Comparison of ENCODE assay signal across 8 cellular contexts in genomic region chr15:56917652-56918045, GRCh38. TPM values are rescaled to one million over a fixed set of nuclear protein-coding genes. Genes with fewer than 3 reads are reported as not detected.
DNase-seq lines count a peak whose midpoint lies in the region; ATAC-seq, FAIRE-seq and TF ChIP-seq lines count a peak whose summit lies in the region.

No MANE protein-coding gene starts in this region.

- TF ChIP-seq EP300 in K562 (IDR thresholded peaks at IDR 0.05; ENCODE audit: low read length): no peak

- 0% methylated on average over 9 of the region's 9 CpGs for WGBS in K562 (ENCODE audit: insufficient coverage, low coverage, missing lambda C conversion rate)

- H3K9me1 ChIP-seq in K562 (ENCODE audit: control insufficient read depth, insufficient read depth, low read length): no peaks in the 10 kb centered on the region

- no peaks in the 10 kb centered on the region for H3K27me3 ChIP-seq in CD4-positive, alpha-beta memory T cell (ENCODE audit: insufficient read depth, low read length)
- H3K27me3 ChIP-seq in HL-60 (ENCODE audit: insufficient read depth, poor library complexity, severe bottlenecking) (no peaks in the 10 kb centered on the region), K562 (ENCODE audit: control insufficient read depth in 2 of 2, insufficient read depth in 2 of 2, low read length in 2 of 2) (no peaks in the 10 kb centered on the region)

- H3K9me3 ChIP-seq in CD4-positive, alpha-beta memory T cell (ENCODE audit: control insufficient read depth in 1 of 2, low read length in 2 of 2): no peaks in the 10 kb centered on the region
- H3K9me3 ChIP-seq in K562 (replicated peaks; ENCODE audit: control insufficient read depth, insufficient read depth, low read depth, low read length): 0 out of 2 replicates have a peak, but pooled peaks cover 2% of the 10 kb centered on the region
- H3K9me3 ChIP-seq in kidney (ENCODE audit: control insufficient read depth in 1 of 2, low read length in 2 of 2): no peaks in the 10 kb centered on the region

- TF ChIP-seq CTCF in HL-60 (IDR thresholded peaks at IDR 0.05; ENCODE audit: insufficient read depth, low read length) (no peak), K562 (IDR thresholded peaks at IDR 0.05 in 2 of 3, conservative IDR thresholded peaks at IDR 0.05 in 1 of 3; ENCODE audit: insufficient read depth in 2 of 3, low read depth in 1 of 3, low read length in 3 of 3) (no peak), kidney (IDR thresholded peaks at IDR 0.05; ENCODE audit: borderline replicate concordance, extremely low read depth, insufficient read depth) (no peak)

- peaks cover 51% of the 10 kb centered on the region for H3K79me2 ChIP-seq in K562 (ENCODE audit: control insufficient read depth, insufficient read depth, low read length)

- peaks cover 0 to 18% of the 10 kb centered on the region in 2 donors for H3K36me3 Mint-ChIP-seq in CD4-positive, alpha-beta memory T cell

- no peaks in the 10 kb centered on the region for H4K20me1 ChIP-seq in K562 (replicated peaks; ENCODE audit: control insufficient read depth, insufficient read depth, low read length)

- FAIRE-seq in K562 (lab: Jason Lieb, UNC): no peak
- FAIRE-seq in kidney (lab: Jason Lieb, UNC): no peak

- H3K9ac ChIP-seq in K562 (ENCODE audit: insufficient read depth in 1 of 2, low read depth in 2 of 2, low read length in 2 of 2) (peak overlapping the region; percentile 86 to 98), kidney (ENCODE audit: low read length in 2 of 2) (peak overlapping the region; percentile 80 to 82)

- no peaks in the 10 kb centered on the region for H3K9me3 Mint-ChIP-seq in CD4-positive, alpha-beta memory T cell
- H3K9me3 Mint-ChIP-seq in stimulated activated naive CD8-positive, alpha-beta T cell treated with anti-CD3 and anti-CD28 coated beads, Interleukin-15, amount 100 ng/mL, for 72 hours: no peaks in the 10 kb centered on the region

- H3K4me1 Mint-ChIP-seq in CD4-positive, alpha-beta memory T cell: peaks cover 28 to 49% (median 32%) of the 10 kb centered on the region in 4 donors
- H3K4me1 Mint-ChIP-seq in stimulated activated naive CD8-positive, alpha-beta T cell treated with anti-CD3 and anti-CD28 coated beads, Interleukin-15, amount 100 ng/mL, for 72 hours: peaks cover 43% of the 10 kb centered on the region

- peak overlapping the region; percentile 80 to 90 (median 86) for H3K4me3 Mint-ChIP-seq in CD4-positive, alpha-beta memory T cell
- H3K4me3 Mint-ChIP-seq in stimulated activated naive CD8-positive, alpha-beta T cell treated with anti-CD3 and anti-CD28 coated beads, Interleukin-15, amount 100 ng/mL, for 72 hours: peak overlapping the region; percentile 81 to 93

- peak overlapping the region; percentile 64 to 80 for H3K4me3 ChIP-seq in CD4-positive, alpha-beta memory T cell (ENCODE audit: low read length in 2 of 2)
- H3K4me3 ChIP-seq in HL-60 (replicated peaks; ENCODE audit: insufficient read depth, low read length) (peak overlapping the region; percentile 73), K562 (peak overlapping the region; percentile 88), kidney (ENCODE audit: low read length in 2 of 2) (peak overlapping the region; percentile 72 to 93)

- no TSS peak for BruUV-seq in K562 (replicated peaks; lab: Mats Ljungman, UMichigan)

- H2AFZ ChIP-seq in K562 (ENCODE audit: low read depth, low read length): peak overlapping the region; percentile 84

- no peak for TF ChIP-seq POLR2A in K562 (conservative IDR thresholded peaks at IDR 0.05)

- peak in 3 of 5 donors; percentile 11 to 33 (median 23) for DNase-seq in CD4-positive, alpha-beta memory T cell
- DNase-seq in HL-60 (ENCODE audit: low read depth in 1 of 2, low spot score in 1 of 2) (no peak), K562 (ENCODE audit: extremely low read depth in 1 of 4, low spot score in 3 of 4) (peak in 1 of 4 experiments; percentile 53), kidney (no peak), NCI-H226 (no peak)
- no peak for DNase-seq in stimulated activated naive CD8-positive, alpha-beta T cell treated with anti-CD3 and anti-CD28 coated beads, Interleukin-15, amount 100 ng/mL, for 72 hours
- no peak for DNase-seq in activated CD8-positive, alpha-beta memory T cell treated with anti-CD3 and anti-CD28 coated beads, Interleukin-2, amount 50 U/mL, for 48 hours

- H3K27me3 Mint-ChIP-seq in CD4-positive, alpha-beta memory T cell: no peaks in the 10 kb centered on the region
- no peaks in the 10 kb centered on the region for H3K27me3 Mint-ChIP-seq in stimulated activated naive CD8-positive, alpha-beta T cell treated with anti-CD3 and anti-CD28 coated beads, Interleukin-15, amount 100 ng/mL, for 72 hours

- intact Hi-C loops in CD4-positive, alpha-beta memory T cell (cut with micrococcal nuclease): loop anchor here (1.0 to 5.0 kb wide), 5 partner anchors 30 to 389 kb away; partner anchors contain the start of gene ZNF280D
- intact Hi-C loops in K562 (cut with micrococcal nuclease): loop anchor here (1.0 to 5.0 kb wide), 5 partner anchors 30 to 389 kb away; no protein-coding TSS in a partner anchor
- intact Hi-C loops in kidney (cut with DNase I): no loop called here

- peak; percentile 18 for ATAC-seq in K562
- ATAC-seq in stimulated activated naive CD8-positive, alpha-beta T cell treated with anti-CD3 and anti-CD28 coated beads, Interleukin-15, amount 100 ng/mL, for 72 hours: peak; percentile 4
- no peak for ATAC-seq in HG02759 (IDR thresholded peaks at IDR 0.05; ENCODE audit: unreplicated experiment)

- peak overlapping the region; percentile 79 for H3K27ac ChIP-seq in CD4-positive, alpha-beta memory T cell (ENCODE audit: low read depth, low read length)
- H3K27ac ChIP-seq in HL-60 (replicated peaks) (peak overlapping the region; percentile 88), K562 (ENCODE audit: extremely low read depth, low read depth, low read length) (peak overlapping the region; percentile 92), kidney (ENCODE audit: low read depth in 2 of 2, low read length in 2 of 2) (peak overlapping the region; percentile 94 to 95)

- POLR2A ChIA-PET in CD4-positive, alpha-beta memory T cell (lab: Charles Lee; ENCODE audit: partially characterized antibody): interaction anchor here (0.7 to 3.2 kb wide), 16 partner anchors 10 to 789 kb away, joined by 3 to 111 read pairs (median 6); partner anchors contain the start of genes POLR2M and ZNF280D
- POLR2A ChIA-PET in K562 (lab: Yijun Ruan, JAX): interaction anchor here (0.6 to 2.3 kb wide), 12 partner anchors 11 to 417 kb away, joined by 3 to 26 read pairs (median 3); no protein-coding TSS in a partner anchor

- H3K27ac Mint-ChIP-seq in CD4-positive, alpha-beta memory T cell: peak overlapping the region; percentile 71 to 91 (median 86)
- peak overlapping the region; percentile 86 to 98 for H3K27ac Mint-ChIP-seq in stimulated activated naive CD8-positive, alpha-beta T cell treated with anti-CD3 and anti-CD28 coated beads, Interleukin-15, amount 100 ng/mL, for 72 hours

- peaks cover 35% of the 10 kb centered on the region for H3K4me1 ChIP-seq in CD4-positive, alpha-beta memory T cell (ENCODE audit: insufficient read depth, low read length)
- H3K4me1 ChIP-seq in K562 (replicated peaks in 1 of 2; ENCODE audit: control insufficient read depth in 2 of 2, insufficient read depth in 2 of 2, low read length in 2 of 2) (peaks cover 3 to 20% of the 10 kb centered on the region in 2 experiments; a peak in 4 of 5 replicates), kidney (ENCODE audit: control insufficient read depth in 1 of 2, insufficient read depth in 1 of 2, low read depth in 1 of 2, low read length in 2 of 2) (peaks cover 0 to 12% of the 10 kb centered on the region in 2 donors)

- no peak for TF ChIP-seq RAD21 in K562 (CRISPR knock-in tag; conservative IDR thresholded peaks at IDR 0.05 in 1 of 2, IDR thresholded peaks at IDR 0.05 in 1 of 2)

- peak overlapping the region; percentile 82 for H3K4me2 ChIP-seq in K562 (ENCODE audit: insufficient read depth, low read length)

- no peaks in the 10 kb centered on the region for H3K36me3 ChIP-seq in CD4-positive, alpha-beta memory T cell (ENCODE audit: insufficient read depth, low read length)
- H3K36me3 ChIP-seq in K562 (ENCODE audit: control insufficient read depth, insufficient read depth, low read length): peaks cover 12% of the 10 kb centered on the region; the same call in 2 of the 3 replicates
- H3K36me3 ChIP-seq in kidney (ENCODE audit: control insufficient read depth in 1 of 2, insufficient read depth in 2 of 2, low read length in 2 of 2): no peaks in the 10 kb centered on the region

- CTCF ChIA-PET in CD4-positive, alpha-beta memory T cell (lab: Charles Lee; ENCODE audit: partially characterized antibody): interaction anchor here (0.7 to 2.7 kb wide), 19 partner anchors 9 to 673 kb away, joined by 3 to 16 read pairs (median 6); no protein-coding TSS in a partner anchor
- CTCF ChIA-PET in K562 (lab: Yijun Ruan, JAX; ENCODE audit: low intra/inter-chr PET ratio): interaction anchor here (1.1 kb wide), 1 partner anchor 296 kb away, joined by 3 read pairs; no protein-coding TSS in a partner anchor

- in situ Hi-C loops in K562 (cut with MboI): loop anchor here (10.0 kb wide), 1 partner anchor 387 kb away; no protein-coding TSS in a partner anchor

TF ChIP-seq in K562, 482 proteins besides CTCF, POLR2A, EP300 and RAD21 (continues in another document):
- no peak for TF ChIP-seq TOE1 (IDR thresholded peaks at IDR 0.05; ENCODE audit: borderline replicate concordance)
- 0 out of 2 replicates have a peak, but pooled peaks have one; percentile 17 for TF ChIP-seq TOE1 (CRISPR knock-in tag; IDR thresholded peaks at IDR 0.05; ENCODE audit: borderline replicate concordance, low read depth)

RNA-seq across cellular contexts. Expression of gene TCF12, which starts 0.8 kb away (rescaled TPM):
- total RNA-seq in CD4-positive, alpha-beta memory T cell: 10 to 100 TPM; 78.5 to 86.5 TPM
- 10 to 100 TPM; 36.5 to 58.2 TPM for polyA plus RNA-seq in CD4-positive, alpha-beta memory T cell
- total RNA-seq in K562 (2011; cell fraction: chromatin; rRNA removed; ENCODE audit: low replicate concordance): 177 and 194 TPM in 2 replicates
- total RNA-seq in K562 (2011; cell fraction: nucleolus; rRNA removed): 37.9 and 49.0 TPM in 2 replicates
- 77.7 and 107 TPM in 2 replicates for total RNA-seq in K562 (2011; cell fraction: nucleoplasm; rRNA removed)
- total RNA-seq in K562 (2014; rRNA removed) (132 and 141 TPM in 2 replicates), K562 (2014; rRNA removed; fragmentation: Illumina TruSeq; extraction: Trizol) (49.6 and 59.4 TPM in 2 replicates), K562 (2015; rRNA removed; fragmentation: Illumina TruSeq; extraction: Trizol) (50.3 and 52.9 TPM in 2 replicates), K562 (2021) (76.5 and 78.4 TPM in 2 replicates), kidney (116 TPM)
- polyA plus RNA-seq in K562 (2011; rRNA removed) (66.8 and 75.1 TPM in 2 replicates), K562 (2014; fragmentation: Illumina TruSeq; extraction: Trizol) (57.4 and 72.5 TPM in 2 replicates), K562 (2014; fragmentation: Nextera tagmentation; extraction: Ambion mirVana) (10 to 100 TPM; 10.5 to 12.9 TPM), K562 (2014; rRNA removed) (22.4 and 23.5 TPM in 2 replicates), kidney (ENCODE audit: insufficient read depth, low read depth, low replicate concordance) (16.3 TPM)
- polyA plus RNA-seq in K562 (2011; cell fraction: cytosol; rRNA removed): 67.8 and 76.1 TPM in 2 replicates
- polyA plus RNA-seq in K562 (2011; cell fraction: nucleus; rRNA removed): 104 and 117 TPM in 2 replicates
- polyA plus RNA-seq in K562 (2012): 28.6 and 33.8 TPM in 2 replicates
- polyA minus RNA-seq in K562 (2011; rRNA and poly(A)+ RNA removed): 80.0 and 109 TPM in 2 replicates
- polyA minus RNA-seq in K562 (2011; cell fraction: cytosol; rRNA and poly(A)+ RNA removed): 48.3 and 64.8 TPM in 2 replicates
- polyA minus RNA-seq in K562 (2011; cell fraction: nucleus; rRNA and poly(A)+ RNA removed): 74.5 and 100 TPM in 2 replicates

Comparison
In these comparisons a context has a peak if more than half of its experiments do, and no peak if none do; other contexts are left out.
1. DNase-seq: peak in CD4-positive, alpha-beta memory T cell (3 of 5); none in HL-60 (0 of 2), kidney (single experiment), stimulated activated naive CD8-positive, alpha-beta T cell treated with anti-CD3 and anti-CD28 coated beads, Interleukin-15, amount 100 ng/mL, for 72 hours (0 of 2), activated CD8-positive, alpha-beta memory T cell treated with anti-CD3 and anti-CD28 coated beads, Interleukin-2, amount 50 U/mL, for 48 hours (single experiment) and NCI-H226 (single experiment).
2. Peak in every context shown above with its lines, with median percentiles within 50 percentile points of each other: H3K27ac ChIP-seq and H3K4me3 ChIP-seq.